17 cellular contexts compared by ENCODE assay signal in the genomic region with DNA sequence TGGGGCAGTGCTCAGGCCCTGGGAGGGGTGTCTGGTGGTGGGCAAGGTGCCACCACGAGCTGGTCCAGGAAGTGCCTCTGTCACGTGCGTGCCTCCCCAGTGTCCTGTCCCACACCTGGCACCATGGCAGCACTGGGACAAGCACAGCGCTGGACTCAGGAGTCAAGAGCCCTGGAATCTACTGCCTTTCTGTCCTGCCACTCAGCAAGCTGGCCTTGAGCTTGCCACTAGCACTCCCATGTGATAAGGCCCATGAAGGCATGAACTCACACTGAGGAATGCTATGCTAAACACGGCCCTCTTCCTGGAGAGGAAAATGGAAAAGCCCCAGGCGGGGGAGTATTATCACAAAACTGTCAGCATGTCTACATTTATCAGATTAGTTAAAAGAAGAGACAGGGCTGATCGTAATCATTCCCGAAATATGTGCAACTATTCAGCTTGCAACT. TPM values are rescaled to one million over a fixed set of nuclear protein-coding genes. Genes with fewer than 3 reads are reported as not detected.
DNase-seq lines count a peak whose midpoint lies in the region; ATAC-seq and TF ChIP-seq lines count a peak whose summit lies in the region.
"Had no signal": no experiment of that assay in that cellular context is flagged by ENCODE, and none has a peak within 500 bp of the region (broad histone marks: within the 10 kb centered on the region; RNA-seq: fewer than 3 reads in every experiment).

No MANE protein-coding gene starts in this region.

- no peak overlapping the region for H3K4me3 Mint-ChIP-seq in chondrocyte (ENCODE audit: unreplicated experiment)
- H3K4me3 Mint-ChIP-seq in activated T-helper 1 cell treated with anti-CD3 and anti-CD28 coated beads, Interleukin-12 subunit alpha, Interleukin-12 subunit beta, Interleukin-2, Interleukin-4 antibody, amounts not matched to agents 30 ng/mL and 10 ng/mL and 1 ng/mL, durations not matched to agents 14 hours and 24 hours and 36 hours: no peak overlapping the region
- H3K4me3 Mint-ChIP-seq: T-helper 2 cell treated with Interferon-gamma antibody and Interleukin-4, amounts not matched to agents 5 μg/mL and 100 μg/mL, for 36 hours had no signal

- intact Hi-C loops in activated T-helper 1 cell treated with anti-CD3 and anti-CD28 coated beads, Interleukin-12 subunit alpha, Interleukin-12 subunit beta, Interleukin-2, Interleukin-4 antibody, amounts not matched to agents 30 ng/mL and 10 ng/mL and 1 ng/mL, durations not matched to agents 14 hours and 24 hours and 36 hours (cut with micrococcal nuclease): no loop called here

- DNase-seq in NCI-H1048 (lab: John Stamatoyannopoulos, UW): peak; percentile 59
- DNase-seq in chondrocyte (ENCODE audit: low spot score): no peak
- peak; percentile 45 for DNase-seq in iris pigment epithelial cell (ENCODE audit: low read depth)
- peak; percentile 6 for DNase-seq in renal cortical epithelial cell (ENCODE audit: low read depth)
- DNase-seq in activated T-helper 1 cell treated with anti-CD3 and anti-CD28 coated beads, Interleukin-12 subunit alpha, Interleukin-12 subunit beta, Interleukin-2, Interleukin-4 antibody, amounts not matched to agents 30 ng/mL and 10 ng/mL and 1 ng/mL, durations not matched to agents 14 hours and 24 hours and 36 hours (ENCODE audit: low spot score): no peak
- no peak for DNase-seq in CD1c-positive myeloid dendritic cell (ENCODE audit: extremely low spot score)
- no peak for DNase-seq in NCI-H1092 treated with DMSO at 0.1 percent for 48 hours (lab: John Stamatoyannopoulos, UW)
- DNase-seq: activated CD4-positive, CD25-positive, alpha-beta regulatory T cell treated with anti-CD3 and anti-CD28 coated beads, Interleukin-2, amount 50 U/mL, for 72 hours; activated naive CD4-positive, alpha-beta T cell treated with anti-CD3 and anti-CD28 coated beads, Interleukin-2, amount 50 U/mL, for 16 hours; Kasumi-1; naive thymus-derived CD8-positive, alpha-beta T cell; NCI-H1694; NCI-H748 treated with DMSO at 0.1 percent for 48 hours; stimulated activated CD4-positive, alpha-beta T cell treated with anti-CD3 and anti-CD28 coated beads, Interleukin-2, amount 100 ng/mL, for 24 hours; thyroid gland had no signal

- H3K27me3 Mint-ChIP-seq in chondrocyte (ENCODE audit: low read depth): peaks cover 34% of the 10 kb centered on the region
- peaks cover 6% of the 10 kb centered on the region for H3K27me3 Mint-ChIP-seq in activated T-helper 1 cell treated with anti-CD3 and anti-CD28 coated beads, Interleukin-12 subunit alpha, Interleukin-12 subunit beta, Interleukin-2, Interleukin-4 antibody, amounts not matched to agents 30 ng/mL and 10 ng/mL and 1 ng/mL, durations not matched to agents 14 hours and 24 hours and 36 hours (ENCODE audit: insufficient read depth)

- H3K27ac Mint-ChIP-seq in chondrocyte (ENCODE audit: unreplicated experiment): peak overlapping the region; percentile 66
- H3K27ac Mint-ChIP-seq in activated T-helper 1 cell treated with anti-CD3 and anti-CD28 coated beads, Interleukin-12 subunit alpha, Interleukin-12 subunit beta, Interleukin-2, Interleukin-4 antibody, amounts not matched to agents 30 ng/mL and 10 ng/mL and 1 ng/mL, durations not matched to agents 14 hours and 24 hours and 36 hours: no peak overlapping the region
- H3K27ac Mint-ChIP-seq: naive thymus-derived CD8-positive, alpha-beta T cell; T-helper 2 cell treated with Interferon-gamma antibody and Interleukin-4, amounts not matched to agents 5 μg/mL and 100 μg/mL, for 36 hours had no signal

- TF ChIP-seq CTCF in chondrocyte (IDR thresholded peaks at IDR 0.05): no peak

- H3K4me1 Mint-ChIP-seq in chondrocyte (ENCODE audit: low read depth): peaks cover 46% of the 10 kb centered on the region
- no peaks in the 10 kb centered on the region for H3K4me1 Mint-ChIP-seq in activated T-helper 1 cell treated with anti-CD3 and anti-CD28 coated beads, Interleukin-12 subunit alpha, Interleukin-12 subunit beta, Interleukin-2, Interleukin-4 antibody, amounts not matched to agents 30 ng/mL and 10 ng/mL and 1 ng/mL, durations not matched to agents 14 hours and 24 hours and 36 hours (ENCODE audit: low read depth)
- H3K4me1 Mint-ChIP-seq: naive thymus-derived CD8-positive, alpha-beta T cell had no signal

- no peak for ATAC-seq in HG02588 (IDR thresholded peaks at IDR 0.05; ENCODE audit: unreplicated experiment)
- ATAC-seq: naive thymus-derived CD8-positive, alpha-beta T cell had no signal

- no peaks in the 10 kb centered on the region for H3K9me3 Mint-ChIP-seq in chondrocyte (ENCODE audit: low read depth)
- no peaks in the 10 kb centered on the region for H3K9me3 Mint-ChIP-seq in activated T-helper 1 cell treated with anti-CD3 and anti-CD28 coated beads, Interleukin-12 subunit alpha, Interleukin-12 subunit beta, Interleukin-2, Interleukin-4 antibody, amounts not matched to agents 30 ng/mL and 10 ng/mL and 1 ng/mL, durations not matched to agents 14 hours and 24 hours and 36 hours
- H3K9me3 Mint-ChIP-seq: naive thymus-derived CD8-positive, alpha-beta T cell; T-helper 2 cell treated with Interferon-gamma antibody and Interleukin-4, amounts not matched to agents 5 μg/mL and 100 μg/mL, for 36 hours had no signal

- H3K36me3 Mint-ChIP-seq in chondrocyte (ENCODE audit: low read depth): no peaks in the 10 kb centered on the region
- H3K36me3 Mint-ChIP-seq in activated T-helper 1 cell treated with anti-CD3 and anti-CD28 coated beads, Interleukin-12 subunit alpha, Interleukin-12 subunit beta, Interleukin-2, Interleukin-4 antibody, amounts not matched to agents 30 ng/mL and 10 ng/mL and 1 ng/mL, durations not matched to agents 14 hours and 24 hours and 36 hours (ENCODE audit: low read depth): no peaks in the 10 kb centered on the region
- H3K36me3 Mint-ChIP-seq: naive thymus-derived CD8-positive, alpha-beta T cell had no signal

RNA-seq across cellular contexts. Expression of a gene that starts 50.7 kb away (rescaled TPM):
- total RNA-seq in chondrocyte (22.7 to 33.1 TPM (median 31.9 TPM) in 3 replicates), renal cortical epithelial cell (14.9 and 17.9 TPM in 2 replicates)
- total RNA-seq in activated T-helper 1 cell treated with anti-CD3 and anti-CD28 coated beads, Interleukin-12 subunit alpha, Interleukin-12 subunit beta, Interleukin-2, Interleukin-4 antibody, amounts not matched to agents 30 ng/mL and 10 ng/mL and 1 ng/mL, durations not matched to agents 14 hours and 24 hours and 36 hours: 16.3 and 18.2 TPM in 2 replicates

Comparison
In these comparisons a context has a peak if more than half of its experiments do, and no peak if none do; other contexts are left out.
1. DNase-seq: peak in NCI-H1048 (single experiment), iris pigment epithelial cell (single experiment) and renal cortical epithelial cell (single experiment); none in chondrocyte (single experiment), activated T-helper 1 cell treated with anti-CD3 and anti-CD28 coated beads, Interleukin-12 subunit alpha, Interleukin-12 subunit beta, Interleukin-2, Interleukin-4 antibody, amounts not matched to agents 30 ng/mL and 10 ng/mL and 1 ng/mL, durations not matched to agents 14 hours and 24 hours and 36 hours (single experiment), CD1c-positive myeloid dendritic cell (single experiment) and NCI-H1092 treated with DMSO at 0.1 percent for 48 hours (single experiment).